12 cellular contexts compared by ENCODE assay signal in the genomic region with DNA sequence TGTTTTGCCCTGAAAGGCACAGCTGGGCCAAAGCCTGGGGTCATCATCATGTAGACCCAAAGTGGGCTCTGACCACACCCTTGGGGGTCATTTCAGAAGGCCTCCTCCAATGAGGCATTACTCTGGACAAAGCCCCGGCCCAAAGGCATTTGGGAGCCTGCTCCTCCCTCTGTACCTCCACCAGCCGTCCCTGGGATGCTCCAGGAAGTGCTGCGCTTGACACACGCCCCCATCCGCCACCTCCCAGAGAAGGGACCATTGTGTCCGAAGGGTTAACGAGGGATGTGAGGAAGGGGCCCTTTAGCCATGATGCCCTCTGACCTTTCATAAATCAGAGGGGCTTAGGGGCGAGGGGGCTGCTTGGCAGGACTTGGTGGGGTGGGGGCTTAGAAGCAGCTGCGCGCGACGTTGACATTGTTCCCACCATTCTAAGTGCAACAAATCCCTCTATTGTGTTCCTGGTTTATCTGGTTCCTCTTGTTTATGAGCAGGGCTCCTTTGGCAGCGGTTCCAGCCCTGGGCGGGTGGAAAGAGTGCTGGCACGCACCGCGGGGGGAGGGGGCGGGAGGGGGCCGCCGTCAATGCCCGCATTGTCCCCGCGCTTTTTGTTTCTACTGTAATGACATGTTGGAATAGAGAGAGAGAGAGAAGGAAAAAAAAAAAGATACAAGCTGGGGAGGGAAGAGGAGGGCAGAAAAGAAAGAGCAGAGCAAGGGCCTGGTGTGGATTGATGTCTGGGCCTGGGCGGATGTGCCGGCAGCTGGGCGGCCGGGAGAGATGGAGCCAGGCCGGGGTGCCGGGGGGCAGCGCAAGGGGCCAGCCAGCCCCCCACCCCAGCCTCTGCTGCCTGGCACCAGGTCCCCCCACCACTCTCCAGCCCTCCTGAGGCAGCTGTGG. TPM values are rescaled to one million over a fixed set of nuclear protein-coding genes. Genes with fewer than 3 reads are reported as not detected.
DNase-seq lines count a peak whose midpoint lies in the region; ATAC-seq and TF ChIP-seq lines count a peak whose summit lies in the region.
"Had no signal": no experiment of that assay in that cellular context is flagged by ENCODE, and none has a peak within 500 bp of the region (broad histone marks: within the 10 kb centered on the region; RNA-seq: fewer than 3 reads in every experiment).

No MANE protein-coding gene starts in this region.

- H3K4me3 Mint-ChIP-seq in nephron: no peak overlapping the region
- H3K4me3 Mint-ChIP-seq: CD4-positive, CD25-positive, alpha-beta regulatory T cell had no signal

- H3K4me1 ChIP-seq in SJCRH30: peaks cover 5% of the 10 kb centered on the region

- ATAC-seq in HG02642 (IDR thresholded peaks at IDR 0.05; ENCODE audit: poor library complexity, unreplicated experiment) (no peak), GM18870 (IDR thresholded peaks at IDR 0.05; ENCODE audit: unreplicated experiment) (no peak)

- TF ChIP-seq CTCF in AG10803 (conservative IDR thresholded peaks at IDR 0.05; ENCODE audit: low read length) (no peak), fibroblast of pulmonary artery (IDR thresholded peaks at IDR 0.05; ENCODE audit: low read length, missing control alignments) (no peak), nephron (IDR thresholded peaks at IDR 0.05; ENCODE audit: unreplicated experiment in 3 of 3) (no peak)

- no peaks in the 10 kb centered on the region for H3K27me3 ChIP-seq in SJCRH30
- H3K27me3 ChIP-seq: spleen had no signal

- H3K36me3 Mint-ChIP-seq in nephron (ENCODE audit: low read depth): no peaks in the 10 kb centered on the region

- H3K27ac Mint-ChIP-seq in nephron: peak overlapping the region in 2 of 3 experiments; percentile 5 to 76

- no peaks in the 10 kb centered on the region for H3K27me3 Mint-ChIP-seq in nephron (ENCODE audit: low read depth)
- H3K27me3 Mint-ChIP-seq: CD4-positive, CD25-positive, alpha-beta regulatory T cell had no signal

- no peaks in the 10 kb centered on the region for H3K36me3 ChIP-seq in SJCRH30
- H3K36me3 ChIP-seq: spleen had no signal

- peaks cover 26% of the 10 kb centered on the region for H3K4me1 Mint-ChIP-seq in nephron
- H3K4me1 Mint-ChIP-seq: CD4-positive, CD25-positive, alpha-beta regulatory T cell had no signal

- peaks cover 5% of the 10 kb centered on the region for H3K9me3 Mint-ChIP-seq in nephron

- H3K27ac ChIP-seq in SJCRH30: peak overlapping the region; percentile 20; the same call in 1 of the 2 replicates

- H3K9me3 ChIP-seq in SJCRH30 (replicated peaks): no peaks in the 10 kb centered on the region

- H3K4me3 ChIP-seq in AG10803 (ENCODE audit: low read length) (no peak overlapping the region), SJCRH30 (peak overlapping the region; percentile 37), fibroblast of pulmonary artery (replicated peaks; ENCODE audit: low read depth, low read length) (no peak overlapping the region)
- H3K4me3 ChIP-seq: spleen had no signal

- DNase-seq in AG10803 (ENCODE audit: low read depth) (peak; percentile 43), SJCRH30 (peak; percentile 58 to 65), fibroblast of pulmonary artery (ENCODE audit: low read depth) (peak; percentile 78), SKM-1 (lab: John Stamatoyannopoulos, UW; ENCODE audit: unreplicated experiment) (no peak)
- DNase-seq in stimulated activated CD4-positive, alpha-beta T cell treated with anti-CD3 and anti-CD28 coated beads, Interleukin-4, amount 100 ng/mL, for 24 hours: no peak
- DNase-seq: CD4-positive, CD25-positive, alpha-beta regulatory T cell; NCI-H82; spleen had no signal

RNA-seq across cellular contexts. Expression of a gene that starts 32.1 kb away (rescaled TPM):
- not detected in 2 replicates for total RNA-seq in SJCRH30 (2014; rRNA removed; shearing (Covaris generic))
- total RNA-seq: CD4-positive, CD25-positive, alpha-beta regulatory T cell; epithelial cell of proximal tubule had no signal

RNA-seq across cellular contexts. Expression of a gene that starts 40.8 kb away (rescaled TPM):
- 0.45 and 1.2 TPM in 2 replicates for total RNA-seq in SJCRH30 (2014; rRNA removed; shearing (Covaris generic))

Comparison
In these comparisons a context has a peak if more than half of its experiments do, and no peak if none do; other contexts are left out.
1. DNase-seq: peak in AG10803 (single experiment), SJCRH30 (2 of 2) and fibroblast of pulmonary artery (single experiment); none in stimulated activated CD4-positive, alpha-beta T cell treated with anti-CD3 and anti-CD28 coated beads, Interleukin-4, amount 100 ng/mL, for 24 hours (single experiment) and SKM-1 (single experiment).